In genomic region chr6:119110601-119111548, GRCh38 we compare ENCODE assay signal across 8 cellular contexts. TPM values are rescaled to one million over a fixed set of nuclear protein-coding genes. Genes with fewer than 3 reads are reported as not detected.
DNase-seq lines count a peak whose midpoint lies in the region; TF ChIP-seq lines count a peak whose summit lies in the region.

No MANE protein-coding gene starts in this region.

- peak; percentile 87 for TF ChIP-seq RAD21 in SK-N-SH (IDR thresholded peaks at IDR 0.05; ENCODE audit: low read length)

- 41% methylated on average over 8 of the region's 8 CpGs for WGBS in SK-N-SH (ENCODE audit: low lambda C conversion rate)

- no peaks in the 10 kb centered on the region for H3K79me2 ChIP-seq in SK-N-SH (ENCODE audit: insufficient read depth)

- H3K27me3 ChIP-seq in SK-N-SH (ENCODE audit: insufficient read depth) (no peaks in the 10 kb centered on the region), kidney epithelial cell (ENCODE audit: control insufficient read depth, insufficient read depth, low read length) (no peaks in the 10 kb centered on the region)

- H3F3A ChIP-seq in SK-N-SH (replicated peaks; ENCODE audit: insufficient read depth), result no peaks in the 10 kb centered on the region

- H3K4me3 ChIP-seq in SK-N-SH (ENCODE audit: low read depth in 2 of 2, low read length in 1 of 2), result no peak overlapping the region
- no peak overlapping the region for H3K4me3 ChIP-seq in kidney epithelial cell (ENCODE audit: low read depth, low read length)

- H3K9me3 Mint-ChIP-seq in activated T-cell treated with anti-CD3 and anti-CD28 coated beads, Interleukin-2, amount 50 U/mL, for 24 hours, result no peaks in the 10 kb centered on the region

- no peak overlapping the region for H3K27ac ChIP-seq in SK-N-SH (ENCODE audit: low read depth in 2 of 2, low read length in 1 of 2)

- H3K27ac Mint-ChIP-seq in activated T-cell treated with anti-CD3 and anti-CD28 coated beads, Interleukin-2, amount 50 U/mL, for 24 hours, result no peak overlapping the region

- TF ChIP-seq CTCF in SK-N-SH (IDR thresholded peaks at IDR 0.05) (peak; percentile 67), kidney epithelial cell (IDR thresholded peaks at IDR 0.05; ENCODE audit: insufficient read depth, low read length, poor library complexity, severe bottlenecking) (peak; percentile 53)

- no peaks in the 10 kb centered on the region for H3K36me3 ChIP-seq in SK-N-SH (replicated peaks in 1 of 2; ENCODE audit: control insufficient read depth in 1 of 2, insufficient read depth in 2 of 2, low read length in 1 of 2)
- H3K36me3 ChIP-seq in kidney epithelial cell (ENCODE audit: control insufficient read depth, insufficient read depth, low read length), result no peaks in the 10 kb centered on the region

- peaks cover 29% of the 10 kb centered on the region for H3K4me1 Mint-ChIP-seq in activated T-cell treated with anti-CD3 and anti-CD28 coated beads, Interleukin-2, amount 50 U/mL, for 24 hours (ENCODE audit: low read depth)

- no peaks in the 10 kb centered on the region for H3K36me3 Mint-ChIP-seq in activated T-cell treated with anti-CD3 and anti-CD28 coated beads, Interleukin-2, amount 50 U/mL, for 24 hours (ENCODE audit: low read depth)

- H3K4me1 ChIP-seq in SK-N-SH (ENCODE audit: control insufficient read depth in 1 of 2, insufficient read depth in 2 of 2, low read depth in 1 of 2, low read length in 1 of 2), result no peaks in the 10 kb centered on the region

- POLR2A ChIA-PET in SK-N-SH (lab: Yijun Ruan, JAX), result no interaction called here

- H4K20me1 ChIP-seq in SK-N-SH (ENCODE audit: insufficient read depth), result no peaks in the 10 kb centered on the region

- peak; percentile 6 for DNase-seq in activated T-cell treated with anti-CD3 and anti-CD28 coated beads for 1 hour (ENCODE audit: low read depth)
- no peak for DNase-seq in activated T-cell treated with anti-CD3 and anti-CD28 coated beads, Interleukin-2, amount 50 U/mL, for 24 hours
- peak; percentile 21 for DNase-seq in H4 (ENCODE audit: low spot score)
- DNase-seq in LoVo (ENCODE audit: low spot score), result peak; percentile 55
- DNase-seq in SK-N-SH, result peak; percentile 49
- peak; percentile 53 for DNase-seq in central memory CD4-positive, alpha-beta T cell
- no peak for DNase-seq in kidney epithelial cell (ENCODE audit: low read depth)
- DNase-seq in stimulated activated naive CD4-positive, alpha-beta T cell (lab: John Stamatoyannopoulos, UW), result peak in 5 of 6 experiments; percentile 8 to 79 (median 35)

- no peak overlapping the region for H3K4me3 Mint-ChIP-seq in activated T-cell treated with anti-CD3 and anti-CD28 coated beads, Interleukin-2, amount 50 U/mL, for 24 hours

- no peaks in the 10 kb centered on the region for H3K9me3 ChIP-seq in SK-N-SH

- H3K27me3 Mint-ChIP-seq in activated T-cell treated with anti-CD3 and anti-CD28 coated beads, Interleukin-2, amount 50 U/mL, for 24 hours, result peaks cover under 1% of the 10 kb centered on the region

- TF ChIP-seq EP300 in SK-N-SH (IDR thresholded peaks at IDR 0.05; ENCODE audit: borderline replicate concordance in 1 of 2, low read depth in 1 of 2, low read length in 1 of 2), result no peak

- H3K4me2 ChIP-seq in SK-N-SH, result no peak overlapping the region

- no peaks in the 10 kb centered on the region for H3K9me2 ChIP-seq in SK-N-SH

- no peak overlapping the region for H3K9ac ChIP-seq in SK-N-SH

- H2AFZ ChIP-seq in SK-N-SH (ENCODE audit: low read depth), result peak overlapping the region; percentile 44; the same call in 1 of the 2 replicates

- CTCF ChIA-PET in SK-N-SH (lab: Yijun Ruan, JAX), result interaction anchor here (0.6 to 3.3 kb wide), 55 partner anchors 8 to 1135 kb away, joined by 3 to 74 read pairs (median 4); partner anchors contain the start of gene ASF1A

TF ChIP-seq in SK-N-SH, 30 proteins besides CTCF, POLR2A, EP300 and RAD21:
- TF ChIP-seq USF1 (IDR thresholded peaks at IDR 0.05; ENCODE audit: borderline replicate concordance, low read depth) (no peak), SMC3 (IDR thresholded peaks at IDR 0.05; ENCODE audit: low read depth, low read length) (peak; percentile 74), RCOR1 (IDR thresholded peaks at IDR 0.05; ENCODE audit: low read length) (0 out of 2 replicates have a peak, but pooled peaks have one; percentile 13), GATA2 (CRISPR knock-in tag; IDR thresholded peaks at IDR 0.05) (no peak), NRF1 (IDR thresholded peaks at IDR 0.05; ENCODE audit: low read depth, low read length) (no peak), REST (IDR thresholded peaks at IDR 0.05; ENCODE audit: low read depth, low read length) (no peak), ELF1 (IDR thresholded peaks at IDR 0.05) (no peak), TAF1 (IDR thresholded peaks at IDR 0.05; ENCODE audit: borderline replicate concordance, low read depth, low read length) (no peak), YY1 (IDR thresholded peaks at IDR 0.05; ENCODE audit: low read depth) (no peak), TCF12 (IDR thresholded peaks at IDR 0.05) (no peak), TEAD4 (IDR thresholded peaks at IDR 0.05; ENCODE audit: borderline replicate concordance, insufficient read depth) (no peak), CHD2 (IDR thresholded peaks at IDR 0.05; ENCODE audit: low read length, partially characterized antibody) (no peak), POLR2AphosphoS5 (IDR thresholded peaks at IDR 0.05; ENCODE audit: low read depth, low read length) (no peak), GABPA (IDR thresholded peaks at IDR 0.05; ENCODE audit: low read depth) (no peak), MEF2A (IDR thresholded peaks at IDR 0.05; ENCODE audit: borderline replicate concordance, low read depth) (no peak)

RNA-seq across cellular contexts. Expression of gene FAM184A, which starts 32.4 kb away (rescaled TPM):
- 1.4 and 2.1 TPM in 2 replicates for total RNA-seq in H4 (2014; rRNA removed; shearing (Covaris generic))
- 0.38 and 0.49 TPM in 2 replicates for polyA plus RNA-seq in SK-N-SH (2012; rRNA removed)
- 0.62 and 0.76 TPM in 2 replicates for polyA plus RNA-seq in SK-N-SH (2012; cell fraction: cytosol; rRNA removed)
- 0.82 and 1.1 TPM in 2 replicates for polyA plus RNA-seq in SK-N-SH (2012; cell fraction: nucleus; rRNA removed)
- total RNA-seq in kidney epithelial cell, result 2.0 and 4.0 TPM in 2 replicates

Comparison
In these comparisons a context has a peak if more than half of its experiments do, and no peak if none do; other contexts are left out.
1. DNase-seq: peak in activated T-cell treated with anti-CD3 and anti-CD28 coated beads for 1 hour (single experiment), H4 (single experiment), LoVo (single experiment), SK-N-SH (single experiment), central memory CD4-positive, alpha-beta T cell (single experiment) and stimulated activated naive CD4-positive, alpha-beta T cell (5 of 6); none in activated T-cell treated with anti-CD3 and anti-CD28 coated beads, Interleukin-2, amount 50 U/mL, for 24 hours (single experiment) and kidney epithelial cell (single experiment).